Comparison of ENCODE assay signal across 18 cellular contexts in genomic region chr1:172960454-172961208, GRCh38.
DNase-seq lines count a peak whose midpoint lies in the region; ATAC-seq and TF ChIP-seq lines count a peak whose summit lies in the region.
"Had no signal": no experiment of that assay in that cellular context is flagged by ENCODE, and none has a peak within 500 bp of the region (broad histone marks: within the 10 kb centered on the region; RNA-seq: fewer than 3 reads in every experiment).

No MANE protein-coding gene starts in this region.

- POLR2A ChIA-PET in IMR-90 (lab: Charles Lee; ENCODE audit: unreplicated experiment) = interaction anchor here (0.5 to 1.1 kb wide), 5 partner anchors 31 to 580 kb away, joined by 3 to 4 read pairs (median 3); no protein-coding TSS in a partner anchor

- H2BK20ac ChIP-seq in IMR-90 (ENCODE audit: low read depth, low read length) = peak overlapping the region; percentile 100

- peak; percentile 14; the same call in 1 of the 2 replicates for TF ChIP-seq CTCF in 22Rv1 (IDR thresholded peaks at IDR 0.05)
- TF ChIP-seq CTCF in IMR-90 (conservative IDR thresholded peaks at IDR 0.05; ENCODE audit: low read depth, low read length) = no peak
- TF ChIP-seq CTCF in endothelial cell (IDR thresholded peaks at IDR 0.05; ENCODE audit: unreplicated experiment) = no peak
- no peak for TF ChIP-seq CTCF in Calu3 (IDR thresholded peaks at IDR 0.05; ENCODE audit: unreplicated experiment)

- H3K36me3 ChIP-seq in IMR-90 (ENCODE audit: control insufficient read depth, insufficient read depth, low read length) = no peaks in the 10 kb centered on the region
- H3K36me3 ChIP-seq: BE2C, vagina had no signal

- peak overlapping the region; percentile 96 for H2BK5ac ChIP-seq in IMR-90 (ENCODE audit: low read depth, low read length, poor library complexity, severe bottlenecking)

- H3K23ac ChIP-seq in IMR-90 (ENCODE audit: low read depth, low read length) = peak overlapping the region; percentile 99

- BruUV-seq in IMR-90 (replicated peaks; lab: Mats Ljungman, UMichigan) (no TSS peak), Calu3 (replicated peaks; lab: Mats Ljungman, UMichigan) (no TSS peak)

- H4K91ac ChIP-seq in IMR-90 (ENCODE audit: insufficient read depth, low read depth, low read length) = peak overlapping the region; percentile 98

- H2AK9ac ChIP-seq in IMR-90 (replicated peaks; ENCODE audit: low read depth, low read length, poor library complexity) = peak overlapping the region; percentile 90

- peak overlapping the region; percentile 100 for H2AK5ac ChIP-seq in IMR-90 (ENCODE audit: low read depth, low read length)

- ATAC-seq in IMR-90 (ENCODE audit: low read depth) = peak; percentile 52
- no peak for ATAC-seq in HG02938 (IDR thresholded peaks at IDR 0.05; ENCODE audit: unreplicated experiment)
- ATAC-seq: stimulated activated naive B cell treated with anti-CD40 and anti-IgM and Interleukin-4, amounts not matched to agents 10 μg/mL and 1 μg/mL and 100 μg/mL, for 72 hours had no signal

- H3K4me1 Mint-ChIP-seq in endothelial cell (ENCODE audit: unreplicated experiment) = peaks cover 17% of the 10 kb centered on the region
- peaks cover 10% of the 10 kb centered on the region for H3K4me1 Mint-ChIP-seq in Calu3 (ENCODE audit: low read depth, unreplicated experiment)

- in situ Hi-C loops in IMR-90 (cut with MboI; ENCODE audit: low sequenced_read_pairs) = no loop called here

- H3K4me3 ChIP-seq in IMR-90 (ENCODE audit: insufficient read depth, low read depth, low read length) = no peak overlapping the region
- H3K4me3 ChIP-seq: vagina had no signal

- TF ChIP-seq POLR2A in IMR-90 (IDR thresholded peaks at IDR 0.05; ENCODE audit: low read depth, low read length) = no peak

- peak overlapping the region; percentile 83 for H2AFZ ChIP-seq in IMR-90 (replicated peaks; ENCODE audit: low read length, poor library complexity)

- H3K27ac ChIP-seq in 22Rv1 (no peak overlapping the region), IMR-90 (ENCODE audit: insufficient read depth, low read length) (peak overlapping the region; percentile 78)
- H3K27ac ChIP-seq: vagina had no signal

- H3K36me3 Mint-ChIP-seq in endothelial cell (ENCODE audit: low read depth, unreplicated experiment) (no peaks in the 10 kb centered on the region), Calu3 (ENCODE audit: insufficient read depth, unreplicated experiment) (no peaks in the 10 kb centered on the region)
- H3K36me3 Mint-ChIP-seq: stimulated activated naive B cell treated with anti-CD40 and anti-IgM and Interleukin-4, amounts not matched to agents 10 μg/mL and 1 μg/mL and 100 μg/mL, for 72 hours had no signal

- no peaks in the 10 kb centered on the region for H4K20me1 ChIP-seq in IMR-90 (ENCODE audit: insufficient read depth, low read length)

- no peak for TF ChIP-seq RAD21 in IMR-90 (IDR thresholded peaks at IDR 0.05; ENCODE audit: low read length)

- no peaks in the 10 kb centered on the region for H3K9me3 Mint-ChIP-seq in endothelial cell (ENCODE audit: unreplicated experiment)
- no peaks in the 10 kb centered on the region for H3K9me3 Mint-ChIP-seq in Calu3 (ENCODE audit: low read depth, unreplicated experiment)

- peaks cover 15% of the 10 kb centered on the region for H3K4me1 ChIP-seq in IMR-90 (ENCODE audit: control insufficient read depth, insufficient read depth, low read length)
- H3K4me1 ChIP-seq: BE2C, vagina had no signal

- intact Hi-C loops in IMR-90 (cut with micrococcal nuclease) = no loop called here
- intact Hi-C loops in Calu3 (cut with micrococcal nuclease; ENCODE audit: unreplicated experiment) = no loop called here

- peak overlapping the region; percentile 95 for H4K5ac ChIP-seq in IMR-90 (ENCODE audit: low read depth, low read length)

- H3K27me3 ChIP-seq in IMR-90 (ENCODE audit: control insufficient read depth, insufficient read depth, low read length) = no peaks in the 10 kb centered on the region
- H3K27me3 ChIP-seq: BE2C, vagina had no signal

- H3K27me3 Mint-ChIP-seq in endothelial cell (ENCODE audit: unreplicated experiment) (no peaks in the 10 kb centered on the region), Calu3 (ENCODE audit: unreplicated experiment) (no peaks in the 10 kb centered on the region)
- H3K27me3 Mint-ChIP-seq: progenitor cell of endocrine pancreas had no signal

- H3K4me3 Mint-ChIP-seq in endothelial cell (ENCODE audit: unreplicated experiment) (no peak overlapping the region), Calu3 (ENCODE audit: low read depth, unreplicated experiment) (no peak overlapping the region)
- H3K4me3 Mint-ChIP-seq: stimulated activated naive B cell treated with anti-CD40 and anti-IgM and Interleukin-4, amounts not matched to agents 10 μg/mL and 1 μg/mL and 100 μg/mL, for 72 hours; T-helper 1 cell treated with Interleukin-12 subunit alpha and Interleukin-12 subunit beta and Interleukin-4 antibody, amounts not matched to agents 30 μg/mL and 1 μg/mL, for 36 hours had no signal

- H4K8ac ChIP-seq in IMR-90 (ENCODE audit: low read depth in 2 of 2, low read length in 2 of 2) = peak overlapping the region; percentile 87 to 96

- peak; percentile 87 for DNase-seq in IMR-90
- peak; percentile 7 for DNase-seq in endothelial cell (ENCODE audit: low spot score)
- DNase-seq in lung microvascular endothelial cell (ENCODE audit: low read depth in 2 of 2) = peak; percentile 31 to 66
- no peak for DNase-seq in ecto neural progenitor cell (ENCODE audit: low spot score)
- no peak for DNase-seq in Calu3
- DNase-seq in NCI-H1694 (lab: John Stamatoyannopoulos, UW) = no peak
- DNase-seq: activated CD4-positive, alpha-beta T cell treated with anti-CD3 and anti-CD28 coated beads, Interleukin-2, amount 50 U/mL, for 1 hour; aorta; BE2C; DMS79 treated with DMSO at 0.1 percent for 48 hours; NCI-H1436 treated with DMSO at 0.1 percent for 48 hours; NCI-H526; stimulated activated naive B cell treated with anti-CD40 and anti-IgM and Interleukin-4, amounts not matched to agents 10 μg/mL and 1 μg/mL and 100 μg/mL, for 72 hours had no signal

- H3K4me2 ChIP-seq in IMR-90 (ENCODE audit: low read depth, low read length) = peak overlapping the region; percentile 28

- peak overlapping the region; percentile 96 for H2BK15ac ChIP-seq in IMR-90 (ENCODE audit: low read depth, low read length)

- H3K18ac ChIP-seq in IMR-90 (ENCODE audit: low read depth, low read length) = peak overlapping the region; percentile 82

- no peaks in the 10 kb centered on the region for H3K9me3 ChIP-seq in IMR-90 (ENCODE audit: control insufficient read depth, insufficient read depth, low read length)
- H3K9me3 ChIP-seq: BE2C, vagina had no signal

- H3K14ac ChIP-seq in IMR-90 (replicated peaks; ENCODE audit: low read depth, low read length) = peak overlapping the region; percentile 98

- dilution Hi-C loops in IMR-90 (cut with HindIII; ENCODE audit: low sequenced_read_pairs, unreplicated experiment) = no loop called here

- peak overlapping the region; percentile 33 for H3K9ac ChIP-seq in IMR-90 (ENCODE audit: low read depth, low read length)

- H3K27ac Mint-ChIP-seq in endothelial cell (ENCODE audit: unreplicated experiment) = peak overlapping the region; percentile 72
- H3K27ac Mint-ChIP-seq in Calu3 (ENCODE audit: unreplicated experiment) = no peak overlapping the region
- H3K27ac Mint-ChIP-seq: progenitor cell of endocrine pancreas; T-helper 1 cell treated with Interleukin-12 subunit alpha and Interleukin-12 subunit beta and Interleukin-4 antibody, amounts not matched to agents 30 μg/mL and 1 μg/mL, for 36 hours had no signal

- CTCF ChIA-PET in IMR-90 (lab: Yijun Ruan, JAX) (interaction anchor here (0.6 to 1.5 kb wide), 3 partner anchors 135 to 244 kb away, joined by 3 to 5 read pairs (median 3); no protein-coding TSS in a partner anchor), Calu3 (lab: Charles Lee) (interaction anchor here (1.1 kb wide), 1 partner anchor 43 kb away, joined by 3 read pairs; no protein-coding TSS in a partner anchor)

- H3K4ac ChIP-seq in IMR-90 (ENCODE audit: low read depth, low read length) = peak overlapping the region; percentile 99

- H3K56ac ChIP-seq in IMR-90 (ENCODE audit: extremely low read depth, insufficient read depth, low read length) = peak overlapping the region; percentile 88

- 100% methylated on average over 1 of the region's 5 CpGs; no CpG with 5 or more reads in 1 of the 2 experiments for WGBS in IMR-90 (ENCODE audit: extremely low coverage in 2 of 2, insufficient read length in 1 of 2), 2 experiments

- peak overlapping the region; percentile 97 for H2BK120ac ChIP-seq in IMR-90 (ENCODE audit: low read depth, low read length)

- peaks cover 0 to 16% of the 10 kb centered on the region in 2 experiments; a peak in 2 of 4 replicates for H3K79me1 ChIP-seq in IMR-90 (ENCODE audit: low read depth in 1 of 2, low read length in 2 of 2)

- H3K9me1 ChIP-seq in IMR-90 (ENCODE audit: insufficient read depth, low read length) = peaks cover 19% of the 10 kb centered on the region

TF ChIP-seq in IMR-90, 13 proteins besides CTCF, POLR2A, EP300 and RAD21:
- no peak for TF ChIP-seq MAFK (IDR thresholded peaks at IDR 0.05; ENCODE audit: low read depth, low read length)
- peak; percentile 74; the same call in 1 of the 2 replicates for TF ChIP-seq BHLHE40 (IDR thresholded peaks at IDR 0.05; ENCODE audit: low read depth, low read length)
- TF ChIP-seq, protein P1, sequence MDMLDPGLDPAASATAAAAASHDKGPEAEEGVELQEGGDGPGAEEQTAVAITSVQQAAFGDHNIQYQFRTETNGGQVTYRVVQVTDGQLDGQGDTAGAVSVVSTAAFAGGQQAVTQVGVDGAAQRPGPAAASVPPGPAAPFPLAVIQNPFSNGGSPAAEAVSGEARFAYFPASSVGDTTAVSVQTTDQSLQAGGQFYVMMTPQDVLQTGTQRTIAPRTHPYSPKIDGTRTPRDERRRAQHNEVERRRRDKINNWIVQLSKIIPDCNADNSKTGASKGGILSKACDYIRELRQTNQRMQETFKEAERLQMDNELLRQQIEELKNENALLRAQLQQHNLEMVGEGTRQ (IDR thresholded peaks at IDR 0.05; ENCODE audit: low read depth, low read length) = no peak
- TF ChIP-seq CHD1 (IDR thresholded peaks at IDR 0.05; ENCODE audit: low read depth, low read length) = no peak
- TF ChIP-seq RCOR1 (IDR thresholded peaks at IDR 0.05; ENCODE audit: insufficient replicate concordance, low read length) = no peak
- TF ChIP-seq MXI1 (IDR thresholded peaks at IDR 0.05; ENCODE audit: borderline replicate concordance, low read depth, low read length) = no peak
- no peak for TF ChIP-seq MAZ (IDR thresholded peaks at IDR 0.05; ENCODE audit: borderline replicate concordance, low read depth, low read length)
- TF ChIP-seq, protein P2, sequence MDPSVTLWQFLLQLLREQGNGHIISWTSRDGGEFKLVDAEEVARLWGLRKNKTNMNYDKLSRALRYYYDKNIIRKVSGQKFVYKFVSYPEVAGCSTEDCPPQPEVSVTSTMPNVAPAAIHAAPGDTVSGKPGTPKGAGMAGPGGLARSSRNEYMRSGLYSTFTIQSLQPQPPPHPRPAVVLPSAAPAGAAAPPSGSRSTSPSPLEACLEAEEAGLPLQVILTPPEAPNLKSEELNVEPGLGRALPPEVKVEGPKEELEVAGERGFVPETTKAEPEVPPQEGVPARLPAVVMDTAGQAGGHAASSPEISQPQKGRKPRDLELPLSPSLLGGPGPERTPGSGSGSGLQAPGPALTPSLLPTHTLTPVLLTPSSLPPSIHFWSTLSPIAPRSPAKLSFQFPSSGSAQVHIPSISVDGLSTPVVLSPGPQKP (IDR thresholded peaks at IDR 0.05; ENCODE audit: borderline replicate concordance, low read depth, low read length) = no peak

Comparison
In these comparisons a context has a peak if more than half of its experiments do, and no peak if none do; other contexts are left out.
1. DNase-seq: peak in IMR-90 (single experiment), endothelial cell (single experiment) and lung microvascular endothelial cell (2 of 2); none in ecto neural progenitor cell (single experiment), Calu3 (single experiment) and NCI-H1694 (single experiment).